ENCODE assay signal across 8 cellular contexts in the genomic region with DNA sequence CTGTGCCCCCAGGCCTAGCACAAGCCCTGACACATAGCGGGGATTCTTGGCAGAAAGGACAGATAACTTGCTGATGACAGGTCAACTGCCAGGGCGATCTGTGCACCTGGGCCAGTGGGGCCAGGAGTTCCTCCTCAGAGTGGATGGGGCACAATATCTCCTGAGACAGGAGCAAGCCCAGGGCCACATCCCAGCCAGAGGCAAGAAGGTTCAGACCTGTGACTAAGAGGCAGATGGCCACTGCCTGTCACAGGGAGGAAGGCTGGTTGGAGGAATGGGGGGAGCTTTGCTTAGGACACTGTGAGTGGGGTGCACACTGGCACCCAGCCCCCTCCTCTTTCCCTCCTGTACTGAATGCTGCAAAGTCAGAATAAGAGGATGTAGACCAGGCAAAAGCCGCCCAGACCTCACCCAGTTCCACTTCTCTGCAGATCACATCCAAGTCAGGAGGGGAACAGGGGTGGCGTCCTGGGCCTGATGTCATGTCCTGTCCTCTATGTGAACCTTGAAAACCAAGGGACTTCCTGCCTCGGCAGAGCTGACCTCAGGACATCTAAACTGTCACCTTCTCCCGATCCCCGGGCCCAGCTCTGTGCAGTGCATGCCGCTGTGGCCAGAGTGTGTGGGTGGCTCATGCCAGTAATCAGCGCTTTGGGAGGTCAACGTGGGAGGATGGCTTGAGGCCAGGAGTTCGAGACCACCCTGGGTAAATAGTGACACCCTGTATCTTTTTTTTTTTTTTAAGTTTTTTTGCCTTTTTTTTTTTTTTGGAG. TPM values are rescaled to one million over a fixed set of nuclear protein-coding genes. Genes with fewer than 3 reads are reported as not detected.
A peak's percentile ranks its signal among the peaks of the same experiment; 100 is the strongest.
DNase-seq lines count a peak whose midpoint lies in the region; ATAC-seq, FAIRE-seq and TF ChIP-seq lines count a peak whose summit lies in the region.

No MANE protein-coding gene starts in this region.

- TF ChIP-seq POLR2A in K562 (conservative IDR thresholded peaks at IDR 0.05): peak; percentile 70

- H3K4me3 ChIP-seq in AG04450 (ENCODE audit: low read depth, low read length) (peak overlapping the region; percentile 73), SK-N-MC (peak overlapping the region; percentile 97), K562 (peak overlapping the region; percentile 86)

- H3K27me3 ChIP-seq in AG04450 (ENCODE audit: control insufficient read depth, insufficient read depth, low read length): no peaks in the 10 kb centered on the region
- H3K27me3 ChIP-seq in K562 (ENCODE audit: control insufficient read depth in 2 of 2, insufficient read depth in 2 of 2, low read length in 2 of 2): no peaks in the 10 kb centered on the region

- TF ChIP-seq RAD21 in K562 (CRISPR knock-in tag; conservative IDR thresholded peaks at IDR 0.05 in 1 of 2, IDR thresholded peaks at IDR 0.05 in 1 of 2): no peak

- DNase-seq in AG04450 (ENCODE audit: low read depth, low spot score): no peak
- DNase-seq in SK-N-MC (ENCODE audit: low read depth, low spot score): no peak
- peak; percentile 56 to 87 (median 68) for DNase-seq in K562 (ENCODE audit: extremely low read depth in 1 of 4, low spot score in 3 of 4)
- peak; percentile 51 for DNase-seq in left kidney (ENCODE audit: low read depth, low spot score)
- DNase-seq in stimulated activated CD8-positive, alpha-beta memory T cell treated with anti-CD3 and anti-CD28 coated beads, Interleukin-15, amount 100 ng/mL, for 48 hours (ENCODE audit: low read depth in 2 of 2): peak; percentile 39 to 51
- DNase-seq in effector CD8-positive, alpha-beta T cell (lab: John Stamatoyannopoulos, UW): no peak

- H3K9me3 ChIP-seq in AG04450 (ENCODE audit: control insufficient read depth, insufficient read depth, low read length): no peaks in the 10 kb centered on the region; the same call in 1 of the 2 replicates
- no peaks in the 10 kb centered on the region for H3K9me3 ChIP-seq in SK-N-MC (ENCODE audit: low read depth, low read length)
- H3K9me3 ChIP-seq in K562 (replicated peaks; ENCODE audit: control insufficient read depth, insufficient read depth, low read depth, low read length): no peaks in the 10 kb centered on the region

- H3K9ac ChIP-seq in SK-N-MC (ENCODE audit: insufficient read length) (peak overlapping the region; percentile 93), K562 (ENCODE audit: insufficient read depth in 1 of 2, low read depth in 2 of 2, low read length in 2 of 2) (peak overlapping the region; percentile 84 to 97)

- TF ChIP-seq CTCF in AG04450 (IDR thresholded peaks at IDR 0.05; ENCODE audit: low read depth, low read length) (no peak), K562 (IDR thresholded peaks at IDR 0.05 in 2 of 3, conservative IDR thresholded peaks at IDR 0.05 in 1 of 3; ENCODE audit: insufficient read depth in 2 of 3, low read depth in 1 of 3, low read length in 3 of 3) (no peak)

- no peak overlapping the region for H2AFZ ChIP-seq in K562 (ENCODE audit: low read depth, low read length)

- ATAC-seq in GM19023 (IDR thresholded peaks at IDR 0.05; ENCODE audit: unreplicated experiment): peak; percentile 66
- peak; percentile 70 for ATAC-seq in HG03159 (IDR thresholded peaks at IDR 0.05; ENCODE audit: unreplicated experiment)
- peak; percentile 75 for ATAC-seq in K562

- TF ChIP-seq EP300 in K562 (IDR thresholded peaks at IDR 0.05; ENCODE audit: low read length): peak; percentile 56; the same call in 1 of the 2 replicates

- H3K4me1 ChIP-seq in K562 (replicated peaks in 1 of 2; ENCODE audit: control insufficient read depth in 2 of 2, insufficient read depth in 2 of 2, low read length in 2 of 2): peaks cover 14 to 37% of the 10 kb centered on the region in 2 experiments

- peaks cover 9% of the 10 kb centered on the region for H4K20me1 ChIP-seq in K562 (replicated peaks; ENCODE audit: control insufficient read depth, insufficient read depth, low read length)

- no peak overlapping the region for H3K27ac ChIP-seq in AG04450 (ENCODE audit: low read depth, low read length)
- no peak overlapping the region for H3K27ac ChIP-seq in SK-N-MC
- peak overlapping the region; percentile 85 for H3K27ac ChIP-seq in K562 (ENCODE audit: extremely low read depth, low read depth, low read length)

- WGBS in K562 (ENCODE audit: insufficient coverage, low coverage, missing lambda C conversion rate): 19% methylated on average over 11 of the region's 11 CpGs

- POLR2A ChIA-PET in AG04450 (lab: Yijun Ruan, JAX) (interaction anchor here (0.6 kb wide), 1 partner anchor 22 kb away, joined by 3 read pairs; no protein-coding TSS in a partner anchor), K562 (lab: Yijun Ruan, JAX) (interaction anchor here (0.7 to 1.2 kb wide), 3 partner anchors 9 to 140 kb away, joined by 3 to 4 read pairs (median 3); no protein-coding TSS in a partner anchor)

- H3K4me2 ChIP-seq in K562 (ENCODE audit: insufficient read depth, low read length): peak overlapping the region; percentile 83

- peaks cover 3% of the 10 kb centered on the region for H3K9me1 ChIP-seq in K562 (ENCODE audit: control insufficient read depth, insufficient read depth, low read length)

- intact Hi-C loops in K562 (cut with micrococcal nuclease): no loop called here

- FAIRE-seq in K562 (lab: Jason Lieb, UNC): peak; percentile 88

- CTCF ChIA-PET in AG04450 (lab: Charles Lee) (interaction anchor here (0.8 kb wide), 1 partner anchor 251 kb away, joined by 3 read pairs; no protein-coding TSS in a partner anchor), K562 (lab: Yijun Ruan, JAX; ENCODE audit: low intra/inter-chr PET ratio) (no interaction called here)

- peaks cover 25% of the 10 kb centered on the region; the same call in 1 of the 2 replicates for H3K36me3 ChIP-seq in SK-N-MC (ENCODE audit: insufficient read depth, low read length)
- peaks cover 41% of the 10 kb centered on the region; the same call in 2 of the 3 replicates for H3K36me3 ChIP-seq in K562 (ENCODE audit: control insufficient read depth, insufficient read depth, low read length)

- H3K79me2 ChIP-seq in K562 (ENCODE audit: control insufficient read depth, insufficient read depth, low read length): peaks cover 34% of the 10 kb centered on the region

- in situ Hi-C loops in K562 (cut with MboI): no loop called here

- TSS peak; percentile 44 for BruUV-seq in K562 (replicated peaks; lab: Mats Ljungman, UMichigan)

TF ChIP-seq in K562, 482 proteins besides CTCF, POLR2A, EP300 and RAD21 (continues in another document):
- TF ChIP-seq NFRKB (IDR thresholded peaks at IDR 0.05; ENCODE audit: low read depth) (0 out of 2 replicates have a peak, but pooled peaks have one; percentile 25), CTBP1 (IDR thresholded peaks at IDR 0.05; ENCODE audit: borderline replicate concordance) (0 out of 2 replicates have a peak, but pooled peaks have one; percentile 24), SUPT5H (IDR thresholded peaks at IDR 0.05) (peak; percentile 69), XRCC4 (IDR thresholded peaks at IDR 0.05; ENCODE audit: extremely low read depth, insufficient read depth, insufficient read length) (no peak)
- TF ChIP-seq, protein P1, sequence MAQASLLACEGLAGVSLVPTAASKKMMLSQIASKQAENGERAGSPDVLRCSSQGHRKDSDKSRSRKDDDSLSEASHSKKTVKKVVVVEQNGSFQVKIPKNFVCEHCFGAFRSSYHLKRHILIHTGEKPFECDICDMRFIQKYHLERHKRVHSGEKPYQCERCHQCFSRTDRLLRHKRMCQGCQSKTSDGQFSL (CRISPR knock-in tag; IDR thresholded peaks at IDR 0.05): no peak
- TF ChIP-seq, protein P1 (tag; IDR thresholded peaks at IDR 0.05): 0 out of 4 replicates have a peak, but pooled peaks of 1 of the 2 experiments have one; percentile 20

RNA-seq across cellular contexts. Expression of gene GUSB, which starts 1.3 kb away (rescaled TPM):
- polyA plus RNA-seq in AG04450 (2011; rRNA removed) (49.3 and 53.9 TPM in 2 replicates), K562 (2011; rRNA removed) (71.2 and 76.6 TPM in 2 replicates), K562 (2014; fragmentation: Illumina TruSeq; extraction: Trizol) (79.5 and 81.8 TPM in 2 replicates), K562 (2014; fragmentation: Nextera tagmentation; extraction: Ambion mirVana) (10 to 100 TPM; 22.7 to 24.2 TPM), K562 (2014; rRNA removed) (80.9 and 102 TPM in 2 replicates)
- polyA minus RNA-seq in AG04450 (2011; rRNA and poly(A)+ RNA removed): 23.8 and 39.9 TPM in 2 replicates
- total RNA-seq in K562 (2011; cell fraction: chromatin; rRNA removed; ENCODE audit: low replicate concordance): 200 and 412 TPM in 2 replicates
- total RNA-seq in K562 (2011; cell fraction: nucleolus; rRNA removed): 373 and 423 TPM in 2 replicates
- 234 and 282 TPM in 2 replicates for total RNA-seq in K562 (2011; cell fraction: nucleoplasm; rRNA removed)
- total RNA-seq in K562 (2014; rRNA removed) (50.2 and 52.1 TPM in 2 replicates), K562 (2014; rRNA removed; fragmentation: Illumina TruSeq; extraction: Trizol) (42.0 and 45.8 TPM in 2 replicates), K562 (2015; rRNA removed; fragmentation: Illumina TruSeq; extraction: Trizol) (57.6 and 60.1 TPM in 2 replicates), K562 (2021) (89.4 and 101 TPM in 2 replicates)
- polyA plus RNA-seq in K562 (2011; cell fraction: cytosol; rRNA removed): 69.7 and 117 TPM in 2 replicates
- 294 and 516 TPM in 2 replicates for polyA plus RNA-seq in K562 (2011; cell fraction: nucleus; rRNA removed)
- 88.4 and 131 TPM in 2 replicates for polyA plus RNA-seq in K562 (2012)
- 50.9 and 87.7 TPM in 2 replicates for polyA minus RNA-seq in K562 (2011; rRNA and poly(A)+ RNA removed)
- 43.3 and 54.1 TPM in 2 replicates for polyA minus RNA-seq in K562 (2011; cell fraction: cytosol; rRNA and poly(A)+ RNA removed)
- 41.5 and 59.5 TPM in 2 replicates for polyA minus RNA-seq in K562 (2011; cell fraction: nucleus; rRNA and poly(A)+ RNA removed)

Comparison
In these comparisons a context has a peak if more than half of its experiments do, and no peak if none do; other contexts are left out.
1. DNase-seq: peak in K562 (4 of 4), left kidney (single experiment) and stimulated activated CD8-positive, alpha-beta memory T cell treated with anti-CD3 and anti-CD28 coated beads, Interleukin-15, amount 100 ng/mL, for 48 hours (2 of 2); none in AG04450 (single experiment), SK-N-MC (single experiment) and effector CD8-positive, alpha-beta T cell (single experiment).
2. Peak in every context shown above with its lines, with median percentiles within 50 percentile points of each other: H3K4me3 ChIP-seq and ATAC-seq.